Comparison of ENCODE assay signal across 1 cellular context in genomic region chr5:89397096-89397495, GRCh38.
TF ChIP-seq lines count a peak whose summit lies in the region.

No MANE protein-coding gene starts in this region.

TF ChIP-seq in WTC11, 78 proteins besides CTCF, POLR2A, EP300 and RAD21 (continued from another document):
- no peak for TF ChIP-seq USF1 (CRISPR knock-in tag; IDR thresholded peaks at IDR 0.05)
- TF ChIP-seq MXD4 (CRISPR knock-in tag; IDR thresholded peaks at IDR 0.05; ENCODE audit: borderline replicate concordance): no peak
- no peak for TF ChIP-seq ZNF232 (CRISPR knock-in tag; IDR thresholded peaks at IDR 0.05)
